7 cellular contexts compared by ENCODE assay signal in the genomic region with DNA sequence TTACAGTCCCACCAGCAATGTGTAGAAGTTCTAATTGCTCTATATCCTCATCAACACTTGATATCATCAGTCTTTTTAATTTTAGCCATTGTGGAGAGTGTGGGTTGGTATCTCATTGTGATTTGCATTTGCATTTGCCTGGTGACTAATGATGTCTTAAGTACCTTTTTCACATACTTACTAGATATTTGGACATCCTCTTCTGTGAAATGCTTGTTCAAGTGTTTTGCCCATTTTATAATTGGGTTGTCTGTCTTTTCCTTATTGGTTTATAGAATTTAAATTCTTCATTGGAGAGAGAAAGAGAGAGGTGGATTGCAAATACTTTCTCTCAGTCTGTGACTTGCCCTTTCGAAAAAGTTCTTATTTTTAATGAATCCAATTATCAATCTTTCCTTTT.
"Had no signal": no experiment of that assay in that cellular context is flagged by ENCODE, and none has a peak within 500 bp of the region (broad histone marks: within the 10 kb centered on the region; RNA-seq: fewer than 3 reads in every experiment).

No MANE protein-coding gene starts in this region.

- H3K4me3 ChIP-seq: GM12878 had no signal

- FAIRE-seq: G401.6, GM12878, GM12891, GM12892, GM18507, GM19239 had no signal

- DNase-seq: GDM1 had no signal

- ATAC-seq: GM12878 had no signal
